In genomic region chr10:97445722-97446639, GRCh38 we compare ENCODE assay signal across 8 cellular contexts. TPM values are rescaled to one million over a fixed set of nuclear protein-coding genes. Genes with fewer than 3 reads are reported as not detected.
DNase-seq lines count a peak whose midpoint lies in the region; ATAC-seq, FAIRE-seq and TF ChIP-seq lines count a peak whose summit lies in the region.

TSS of gene EXOSC1 (minus strand) at chr10:97446006. CDS start at chr10:97445985, 21 bp downstream.
TSS of gene ZDHHC16 (plus strand) at chr10:97446175. CDS start at chr10:97451676, 5,501 bp downstream.

- H3K27me3 ChIP-seq in pancreas: no peaks in the 10 kb centered on the region
- H3K27me3 ChIP-seq in tibial artery: no peaks in the 10 kb centered on the region

- H3K4me1 ChIP-seq in pancreas (peaks cover 4 to 23% (median 15%) of the 10 kb centered on the region in 3 donors), tibial artery (peaks cover 0 to 41% (median 26%) of the 10 kb centered on the region in 4 donors)

- TF ChIP-seq CTCF in GM12865 (IDR thresholded peaks at IDR 0.05; ENCODE audit: insufficient read depth, low read depth, low read length, missing control alignments) (peak; percentile 6), pancreas (IDR thresholded peaks at IDR 0.05) (no peak), tibial artery (IDR thresholded peaks at IDR 0.05) (no peak)

- H3K9me3 ChIP-seq in pancreas: no peaks in the 10 kb centered on the region
- H3K9me3 ChIP-seq in tibial artery: no peaks in the 10 kb centered on the region

- intact Hi-C loops in Right ventricle myocardium superior (cut with DNase I) (no loop called here), pancreas (cut with DNase I) (no loop called here), tibial artery (cut with DNase I; ENCODE audit: low total_unique reads) (no loop called here)

- peak; percentile 95 for ATAC-seq in HG02759 (IDR thresholded peaks at IDR 0.05; ENCODE audit: unreplicated experiment)
- peak; percentile 99 for ATAC-seq in Right ventricle myocardium superior (ENCODE audit: poor library complexity)
- peak; percentile 96 to 98 (median 98) for ATAC-seq in pancreas

- peak within 1 kb of the TSS; percentile 75 for H3K4me3 ChIP-seq in GM12865 (ENCODE audit: low read depth, low read length)
- peak within 1 kb of the TSS; percentile 57 to 98 (median 85) for H3K4me3 ChIP-seq in pancreas
- peak within 1 kb of the TSS; percentile 74 to 76 for H3K4me3 ChIP-seq in tibial artery

- WGBS in pancreas, 2 donors: 0% methylated on average over 66 of the region's 66 CpGs

- H3K27ac ChIP-seq in pancreas: peak within 1 kb of the TSS in 2 of 4 donors; percentile 46 to 52
- H3K27ac ChIP-seq in tibial artery: peak within 1 kb of the TSS; percentile 74 to 78

- DNase-seq in GM12865 (ENCODE audit: low read depth) (peak; percentile 96), NCI-H1417 (lab: John Stamatoyannopoulos, UW) (peak; percentile 85 to 94 (median 89)), SW 1271 (lab: John Stamatoyannopoulos, UW) (peak; percentile 82 to 93), Right ventricle myocardium superior (peak; percentile 93), pancreas (peak; percentile 85 to 91 (median 88)), tibial artery (peak; percentile 93 to 95)
- DNase-seq in activated naive CD8-positive, alpha-beta T cell treated with anti-CD3 and anti-CD28 coated beads, Interleukin-2, amount 50 U/mL, for 16 hours (ENCODE audit: low read depth, low spot score): peak; percentile 79

- peak; percentile 32 for FAIRE-seq in pancreas (lab: Jason Lieb, UNC)

- H3K36me3 ChIP-seq in pancreas: peaks cover 0 to under 1% (median 0%) of the 10 kb centered on the region in 3 donors
- H3K36me3 ChIP-seq in tibial artery: peaks cover 6 to 19% (median 6%) of the 10 kb centered on the region in 3 donors

RNA-seq across cellular contexts. Expression of gene EXOSC1, which starts in this region (rescaled TPM):
- total RNA-seq in Right ventricle myocardium superior (14.5 TPM), pancreas (10 to 100 TPM; 13.0 to 19.4 (median 17.9) TPM)
- 10 to 100 TPM; 24.1 to 27.6 TPM for polyA plus RNA-seq in pancreas

RNA-seq across cellular contexts. Expression of gene ZDHHC16, which starts in this region (rescaled TPM):
- 18.5 TPM for total RNA-seq in Right ventricle myocardium superior
- 10 to 100 TPM; 11.4 to 22.7 (median 15.1) TPM for total RNA-seq in pancreas
- 10 to 100 TPM; 17.6 to 18.8 TPM for polyA plus RNA-seq in pancreas
